22 cellular contexts compared by ENCODE assay signal in genomic region chr10:97150616-97151015, GRCh38. TPM values are rescaled to one million over a fixed set of nuclear protein-coding genes. Genes with fewer than 3 reads are reported as not detected.
"Had no signal": no experiment of that assay in that cellular context is flagged by ENCODE, and none has a peak within 500 bp of the region (broad histone marks: within the 10 kb centered on the region; RNA-seq: fewer than 3 reads in every experiment).

No MANE protein-coding gene starts in this region.

- H3K4me3 Mint-ChIP-seq: activated CD4-positive, alpha-beta memory T cell treated with anti-CD3 and anti-CD28 coated beads for 36 hours; activated CD4-positive, alpha-beta T cell treated with anti-CD3 and anti-CD28 coated beads, Interleukin-2, amount 10 ng/mL, durations not matched to agents 7 days and 5 days; activated naive CD8-positive, alpha-beta T cell; activated T-cell treated with anti-CD3 and anti-CD28 coated beads, Interleukin-2, amount 50 U/mL, for 4 hours; T-cell had no signal

- H3K27ac Mint-ChIP-seq: activated CD4-positive, alpha-beta memory T cell treated with anti-CD3 and anti-CD28 coated beads for 36 hours; activated CD4-positive, alpha-beta T cell treated with anti-CD3 and anti-CD28 coated beads, Interleukin-2, amount 10 ng/mL, durations not matched to agents 7 days and 5 days; activated naive CD8-positive, alpha-beta T cell; T-cell had no signal

- H3K4me3 ChIP-seq: SK-N-MC had no signal

- FAIRE-seq: astrocyte had no signal

- DNase-seq: activated CD4-positive, alpha-beta memory T cell treated with anti-CD3 and anti-CD28 coated beads for 36 hours; activated CD4-positive, alpha-beta T cell treated with anti-CD3 and anti-CD28 coated beads, Interleukin-2, amount 10 ng/mL, durations not matched to agents 7 days and 5 days; activated CD4-positive, CD25-positive, alpha-beta regulatory T cell; activated CD8-positive, alpha-beta memory T cell treated with anti-CD3 and anti-CD28 coated beads for 24 hours; activated naive CD4-positive, alpha-beta T cell treated with Interleukin-2 at 50 U/mL for 16 hours; activated T-cell treated with anti-CD3 and anti-CD28 coated beads, Interleukin-2, amount 50 U/mL, for 4 hours; amygdala; IMR-90; KBM-7; NCI-H1048; NCI-H187 treated with DMSO at 0.1 percent for 48 hours; NCI-H2081 treated with DMSO at 0.1 percent for 48 hours; NCI-H226; NCI-H526; NCI-H82; T-cell; T-helper 2 cell had no signal

- H3K9me3 Mint-ChIP-seq: activated CD4-positive, alpha-beta memory T cell treated with anti-CD3 and anti-CD28 coated beads for 36 hours; activated CD4-positive, alpha-beta T cell treated with anti-CD3 and anti-CD28 coated beads, Interleukin-2, amount 10 ng/mL, durations not matched to agents 7 days and 5 days; activated T-cell treated with anti-CD3 and anti-CD28 coated beads, Interleukin-2, amount 50 U/mL, for 4 hours; T-cell had no signal

- H3K36me3 Mint-ChIP-seq: activated CD4-positive, alpha-beta memory T cell treated with anti-CD3 and anti-CD28 coated beads for 36 hours; activated naive CD8-positive, alpha-beta T cell; T-cell had no signal

- H3K27me3 Mint-ChIP-seq: activated naive CD8-positive, alpha-beta T cell; T-cell had no signal

- H3K4me1 Mint-ChIP-seq: activated CD4-positive, alpha-beta T cell treated with anti-CD3 and anti-CD28 coated beads, Interleukin-2, amount 10 ng/mL, durations not matched to agents 7 days and 5 days; T-cell had no signal

- H3K27ac ChIP-seq: SK-N-MC, VCaP had no signal

RNA-seq across cellular contexts. Expression of gene SLIT1, which starts 35.1 kb away (rescaled TPM):
- total RNA-seq: M059J had no signal
